Comparison of ENCODE assay signal across 17 cellular contexts in the genomic region with DNA sequence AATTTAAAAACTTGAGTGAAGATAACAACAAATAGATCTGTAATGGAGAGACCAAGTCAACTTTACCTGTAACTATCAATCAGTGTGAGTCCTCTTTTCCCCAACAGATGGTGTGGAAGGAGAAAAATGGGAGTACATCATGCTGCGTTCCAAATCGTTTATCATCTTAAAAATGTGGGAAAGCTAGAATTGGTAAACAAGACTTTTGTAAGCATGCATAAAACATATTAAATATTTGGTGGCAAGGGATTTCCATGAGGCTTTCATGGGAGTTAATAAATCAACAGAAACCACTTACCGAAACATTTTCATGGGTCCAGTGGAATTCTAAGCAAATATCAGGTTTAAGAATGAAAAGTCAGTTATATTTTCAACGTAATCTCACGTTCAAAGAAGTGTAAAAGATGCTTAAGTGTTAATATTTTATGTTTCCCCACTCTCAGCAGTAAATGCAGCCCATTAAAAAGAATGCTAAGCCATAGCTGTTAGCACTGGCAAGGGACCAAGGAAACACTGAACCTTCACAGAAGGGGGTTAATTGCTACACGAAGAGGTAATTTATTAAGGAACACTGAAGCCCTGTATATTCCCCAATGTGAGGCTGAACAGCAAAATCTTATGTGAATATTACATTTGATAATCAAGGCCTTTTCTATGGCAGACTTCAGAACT.
"Had no signal": no experiment of that assay in that cellular context is flagged by ENCODE, and none has a peak within 500 bp of the region (broad histone marks: within the 10 kb centered on the region; RNA-seq: fewer than 3 reads in every experiment).

No MANE protein-coding gene starts in this region.

- H3K4me1 Mint-ChIP-seq: activated naive CD4-positive, alpha-beta T cell treated with anti-CD3 and anti-CD28 coated beads, Interleukin-2, amount 50 U/mL, for 24 hours had no signal

- H3K27me3 Mint-ChIP-seq: activated naive CD4-positive, alpha-beta T cell treated with anti-CD3 and anti-CD28 coated beads, Interleukin-2, amount 50 U/mL, for 24 hours had no signal

- H3K9me3 Mint-ChIP-seq: activated naive CD4-positive, alpha-beta T cell treated with anti-CD3 and anti-CD28 coated beads, Interleukin-2, amount 50 U/mL, for 24 hours; activated T-cell treated with anti-CD3 and anti-CD28 coated beads, Interleukin-2, amount 50 U/mL, for 72 hours had no signal

- DNase-seq: activated CD4-positive, alpha-beta T cell treated with anti-CD3 and anti-CD28 coated beads, Interleukin-2, amount 50 U/mL, for 4 hours; activated gamma-delta T cell; activated T-cell treated with anti-CD3 and anti-CD28 coated beads, Interleukin-2, amount 50 U/mL, for 72 hours; cerebellar nuclear complex; cortex of kidney; gastrocnemius medialis; heart left ventricle; left ventricle myocardium superior; occipital lobe; posterior cingulate gyrus; right cardiac atrium; stimulated activated CD4-positive, alpha-beta T cell treated with anti-CD3 and anti-CD28 coated beads, Interleukin-2, amount 100 ng/mL, for 24 hours; stimulated activated naive CD4-positive, alpha-beta T cell treated with Interleukin-2 at 50 U/mL for 16 hours; tibial artery had no signal

- H3K36me3 Mint-ChIP-seq: activated naive CD4-positive, alpha-beta T cell treated with anti-CD3 and anti-CD28 coated beads, Interleukin-2, amount 50 U/mL, for 24 hours had no signal

- H3K27ac Mint-ChIP-seq: activated naive CD4-positive, alpha-beta T cell treated with anti-CD3 and anti-CD28 coated beads, Interleukin-2, amount 50 U/mL, for 24 hours; activated T-cell treated with anti-CD3 and anti-CD28 coated beads, Interleukin-2, amount 50 U/mL, for 72 hours had no signal

- FAIRE-seq: urothelium cell line had no signal

- ATAC-seq: activated T-cell treated with anti-CD3 and anti-CD28 coated beads, Interleukin-2, amount 50 U/mL, for 72 hours; esophagus mucosa; gastrocnemius medialis; heart left ventricle; left ventricle myocardium superior; right cardiac atrium had no signal

- H3K4me3 Mint-ChIP-seq: activated naive CD4-positive, alpha-beta T cell treated with anti-CD3 and anti-CD28 coated beads, Interleukin-2, amount 50 U/mL, for 24 hours; activated T-cell treated with anti-CD3 and anti-CD28 coated beads, Interleukin-2, amount 50 U/mL, for 72 hours had no signal
